ENCODE assay signal across 9 cellular contexts in genomic region chr17:18981642-18982424, GRCh38. TPM values are rescaled to one million over a fixed set of nuclear protein-coding genes. Genes with fewer than 3 reads are reported as not detected.
DNase-seq lines count a peak whose midpoint lies in the region; ATAC-seq and TF ChIP-seq lines count a peak whose summit lies in the region.
"Had no signal": no experiment of that assay in that cellular context is flagged by ENCODE, and none has a peak within 500 bp of the region (broad histone marks: within the 10 kb centered on the region; RNA-seq: fewer than 3 reads in every experiment).

No MANE protein-coding gene starts in this region.

- intact Hi-C loops in activated T-helper 2 cell treated with anti-CD3 and anti-CD28 coated beads, Interferon-gamma antibody, Interleukin-2, Interleukin-4, amounts not matched to agents 10 μg/mL and 5 μg/mL and 100 μg/mL, durations not matched to agents 14 hours and 24 hours and 36 hours (cut with micrococcal nuclease) = no loop called here
- intact Hi-C loops in activated CD4-positive, alpha-beta T cell treated with anti-CD3 and anti-CD28 coated beads, Interleukin-2, amount 10 ng/mL, durations not matched to agents 24 days and 14 days (cut with micrococcal nuclease) = no loop called here

- no peak for ATAC-seq in HG03159 (IDR thresholded peaks at IDR 0.05; ENCODE audit: unreplicated experiment)

- no peaks in the 10 kb centered on the region for H3K9me3 Mint-ChIP-seq in nephron progenitor cell
- H3K9me3 Mint-ChIP-seq in activated T-helper 2 cell treated with anti-CD3 and anti-CD28 coated beads, Interferon-gamma antibody, Interleukin-2, Interleukin-4, amounts not matched to agents 10 μg/mL and 5 μg/mL and 100 μg/mL, durations not matched to agents 14 hours and 24 hours and 36 hours = no peaks in the 10 kb centered on the region
- H3K9me3 Mint-ChIP-seq in activated CD4-positive, alpha-beta T cell treated with anti-CD3 and anti-CD28 coated beads, Interleukin-2, amount 10 ng/mL, durations not matched to agents 24 days and 14 days = no peaks in the 10 kb centered on the region

- peaks cover 41% of the 10 kb centered on the region for H3K4me1 Mint-ChIP-seq in nephron progenitor cell
- no peaks in the 10 kb centered on the region for H3K4me1 Mint-ChIP-seq in activated T-helper 2 cell treated with anti-CD3 and anti-CD28 coated beads, Interferon-gamma antibody, Interleukin-2, Interleukin-4, amounts not matched to agents 10 μg/mL and 5 μg/mL and 100 μg/mL, durations not matched to agents 14 hours and 24 hours and 36 hours (ENCODE audit: low read depth)
- no peaks in the 10 kb centered on the region for H3K4me1 Mint-ChIP-seq in activated CD4-positive, alpha-beta T cell treated with anti-CD3 and anti-CD28 coated beads, Interleukin-2, amount 10 ng/mL, durations not matched to agents 24 days and 14 days

- peak overlapping the region; percentile 61 for H3K27ac Mint-ChIP-seq in nephron progenitor cell
- H3K27ac Mint-ChIP-seq in activated T-helper 2 cell treated with anti-CD3 and anti-CD28 coated beads, Interferon-gamma antibody, Interleukin-2, Interleukin-4, amounts not matched to agents 10 μg/mL and 5 μg/mL and 100 μg/mL, durations not matched to agents 14 hours and 24 hours and 36 hours = no peak overlapping the region
- H3K27ac Mint-ChIP-seq in activated CD4-positive, alpha-beta T cell treated with anti-CD3 and anti-CD28 coated beads, Interleukin-2, amount 10 ng/mL, durations not matched to agents 24 days and 14 days = no peak overlapping the region

- TF ChIP-seq CTCF in cardiac fibroblast (IDR thresholded peaks at IDR 0.05; ENCODE audit: low read depth, low read length) (no peak), nephron progenitor cell (IDR thresholded peaks at IDR 0.05) (no peak)

- H3K4me3 Mint-ChIP-seq in nephron progenitor cell = no peak overlapping the region
- H3K4me3 Mint-ChIP-seq in activated T-helper 2 cell treated with anti-CD3 and anti-CD28 coated beads, Interferon-gamma antibody, Interleukin-2, Interleukin-4, amounts not matched to agents 10 μg/mL and 5 μg/mL and 100 μg/mL, durations not matched to agents 14 hours and 24 hours and 36 hours (ENCODE audit: low read depth) = no peak overlapping the region
- no peak overlapping the region for H3K4me3 Mint-ChIP-seq in activated CD4-positive, alpha-beta T cell treated with anti-CD3 and anti-CD28 coated beads, Interleukin-2, amount 10 ng/mL, durations not matched to agents 24 days and 14 days

- H3K27me3 Mint-ChIP-seq in nephron progenitor cell (ENCODE audit: low read depth, poor library complexity) = peaks cover 5% of the 10 kb centered on the region
- no peaks in the 10 kb centered on the region for H3K27me3 Mint-ChIP-seq in activated T-helper 2 cell treated with anti-CD3 and anti-CD28 coated beads, Interferon-gamma antibody, Interleukin-2, Interleukin-4, amounts not matched to agents 10 μg/mL and 5 μg/mL and 100 μg/mL, durations not matched to agents 14 hours and 24 hours and 36 hours (ENCODE audit: low read depth)
- no peaks in the 10 kb centered on the region for H3K27me3 Mint-ChIP-seq in activated CD4-positive, alpha-beta T cell treated with anti-CD3 and anti-CD28 coated beads, Interleukin-2, amount 10 ng/mL, durations not matched to agents 24 days and 14 days

- no peak overlapping the region for H3K4me3 ChIP-seq in cardiac fibroblast (replicated peaks in 1 of 2; ENCODE audit: low read depth in 2 of 2, low read length in 2 of 2)
- H3K4me3 ChIP-seq: left ventricle myocardium inferior had no signal

- peak; percentile 56 for DNase-seq in DMS 273 treated with DMSO at 0.1 percent for 48 hours (lab: John Stamatoyannopoulos, UW)
- peak; percentile 64 for DNase-seq in HuH-7 (ENCODE audit: low spot score)
- peak; percentile 51 to 80 for DNase-seq in cardiac fibroblast (ENCODE audit: low read depth in 2 of 2)
- DNase-seq in nephron progenitor cell = no peak
- no peak for DNase-seq in activated T-helper 2 cell treated with anti-CD3 and anti-CD28 coated beads, Interferon-gamma antibody, Interleukin-2, Interleukin-4, amounts not matched to agents 10 μg/mL and 5 μg/mL and 100 μg/mL, durations not matched to agents 14 hours and 24 hours and 36 hours (ENCODE audit: low spot score)
- DNase-seq in activated CD4-positive, alpha-beta T cell treated with anti-CD3 and anti-CD28 coated beads, Interleukin-2, amount 10 ng/mL, durations not matched to agents 24 days and 14 days = no peak
- DNase-seq in NCI-H1930 (lab: John Stamatoyannopoulos, UW) = no peak
- DNase-seq: left ventricle myocardium inferior had no signal

- no peaks in the 10 kb centered on the region for H3K36me3 Mint-ChIP-seq in nephron progenitor cell (ENCODE audit: low read depth)
- peaks cover 10% of the 10 kb centered on the region for H3K36me3 Mint-ChIP-seq in activated T-helper 2 cell treated with anti-CD3 and anti-CD28 coated beads, Interferon-gamma antibody, Interleukin-2, Interleukin-4, amounts not matched to agents 10 μg/mL and 5 μg/mL and 100 μg/mL, durations not matched to agents 14 hours and 24 hours and 36 hours (ENCODE audit: low read depth)
- H3K36me3 Mint-ChIP-seq in activated CD4-positive, alpha-beta T cell treated with anti-CD3 and anti-CD28 coated beads, Interleukin-2, amount 10 ng/mL, durations not matched to agents 24 days and 14 days (ENCODE audit: low read depth) = peaks cover 3% of the 10 kb centered on the region

RNA-seq across cellular contexts. Expression of gene FAM83G, which starts 22.7 kb away (rescaled TPM):
- total RNA-seq in activated T-helper 2 cell treated with anti-CD3 and anti-CD28 coated beads, Interferon-gamma antibody, Interleukin-2, Interleukin-4, amounts not matched to agents 10 μg/mL and 5 μg/mL and 100 μg/mL, durations not matched to agents 14 hours and 24 hours and 36 hours = 14.0 and 15.3 TPM in 2 replicates
- 15.7 and 17.8 TPM in 2 replicates for total RNA-seq in activated CD4-positive, alpha-beta T cell treated with anti-CD3 and anti-CD28 coated beads, Interleukin-2, amount 10 ng/mL, durations not matched to agents 24 days and 14 days

RNA-seq across cellular contexts. Expression of gene SLC5A10, which starts 29.9 kb away (rescaled TPM):
- total RNA-seq in activated T-helper 2 cell treated with anti-CD3 and anti-CD28 coated beads, Interferon-gamma antibody, Interleukin-2, Interleukin-4, amounts not matched to agents 10 μg/mL and 5 μg/mL and 100 μg/mL, durations not matched to agents 14 hours and 24 hours and 36 hours = not detected in 2 replicates
- total RNA-seq in activated CD4-positive, alpha-beta T cell treated with anti-CD3 and anti-CD28 coated beads, Interleukin-2, amount 10 ng/mL, durations not matched to agents 24 days and 14 days = not detected in 2 replicates
- total RNA-seq: left ventricle myocardium inferior had no signal

Comparison
In these comparisons a context has a peak if more than half of its experiments do, and no peak if none do; other contexts are left out.
1. DNase-seq: peak in DMS 273 treated with DMSO at 0.1 percent for 48 hours (single experiment), HuH-7 (single experiment) and cardiac fibroblast (2 of 2); none in nephron progenitor cell (single experiment), activated T-helper 2 cell treated with anti-CD3 and anti-CD28 coated beads, Interferon-gamma antibody, Interleukin-2, Interleukin-4, amounts not matched to agents 10 μg/mL and 5 μg/mL and 100 μg/mL, durations not matched to agents 14 hours and 24 hours and 36 hours (single experiment), activated CD4-positive, alpha-beta T cell treated with anti-CD3 and anti-CD28 coated beads, Interleukin-2, amount 10 ng/mL, durations not matched to agents 24 days and 14 days (single experiment) and NCI-H1930 (0 of 2).